ENCODE assay signal across 8 cellular contexts in the genomic region with DNA sequence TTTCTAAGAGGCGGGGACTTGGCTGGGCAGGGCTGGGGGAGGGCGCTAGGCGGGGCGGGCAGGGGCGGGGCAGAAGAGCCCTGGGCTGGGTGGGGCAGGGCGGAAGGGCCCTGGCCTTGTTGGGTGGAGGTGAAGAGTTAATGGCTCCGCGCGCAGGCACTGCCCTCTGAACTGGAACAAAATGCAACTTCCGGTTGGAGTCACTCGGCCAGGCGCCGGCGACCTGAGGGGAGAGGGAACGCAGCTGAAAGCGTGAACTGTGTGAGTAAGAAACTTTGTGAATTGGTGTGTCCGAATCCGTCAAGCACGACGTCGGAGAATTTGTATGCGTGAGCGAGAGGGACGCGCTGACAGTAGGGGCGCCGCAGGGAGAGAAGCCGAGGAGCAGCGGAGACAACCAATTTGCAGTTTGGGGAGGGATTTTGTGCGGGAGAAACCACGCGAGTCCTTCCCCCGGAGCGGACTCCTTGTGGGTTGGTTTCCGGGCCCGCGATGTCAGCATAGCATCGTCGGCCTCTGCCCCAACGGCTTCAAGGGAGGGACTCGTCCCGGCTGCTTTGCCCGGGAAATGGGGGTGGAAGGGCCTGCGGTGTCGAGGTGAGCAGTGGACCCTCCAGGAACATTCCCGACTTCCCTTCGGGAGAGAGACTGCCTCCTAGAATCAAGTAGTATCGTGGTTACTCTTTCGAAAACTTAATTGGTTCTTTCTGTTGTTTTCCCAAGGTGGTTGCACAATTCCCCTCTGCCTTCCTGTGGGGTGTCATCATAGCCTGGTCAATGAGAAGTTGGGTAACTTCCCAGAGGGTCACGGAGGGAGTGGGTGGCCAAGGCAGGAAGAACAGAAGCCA. TPM values are rescaled to one million over a fixed set of nuclear protein-coding genes. Genes with fewer than 3 reads are reported as not detected.
DNase-seq lines count a peak whose midpoint lies in the region; ATAC-seq and TF ChIP-seq lines count a peak whose summit lies in the region.

A gene with protein sequence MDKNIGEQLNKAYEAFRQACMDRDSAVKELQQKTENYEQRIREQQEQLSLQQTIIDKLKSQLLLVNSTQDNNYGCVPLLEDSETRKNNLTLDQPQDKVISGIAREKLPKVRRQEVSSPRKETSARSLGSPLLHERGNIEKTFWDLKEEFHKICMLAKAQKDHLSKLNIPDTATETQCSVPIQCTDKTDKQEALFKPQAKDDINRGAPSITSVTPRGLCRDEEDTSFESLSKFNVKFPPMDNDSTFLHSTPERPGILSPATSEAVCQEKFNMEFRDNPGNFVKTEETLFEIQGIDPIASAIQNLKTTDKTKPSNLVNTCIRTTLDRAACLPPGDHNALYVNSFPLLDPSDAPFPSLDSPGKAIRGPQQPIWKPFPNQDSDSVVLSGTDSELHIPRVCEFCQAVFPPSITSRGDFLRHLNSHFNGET (plus strand): TSS at position 203 of the 848 bp plus-strand sequence. CDS start 19,235 bp downstream, outside the sequence.

- no peaks in the 10 kb centered on the region for H3K27me3 Mint-ChIP-seq in T-cell

- H3K36me3 Mint-ChIP-seq in T-cell: peaks cover 35% of the 10 kb centered on the region

- peaks cover 50 to 66% (median 56%) of the 10 kb centered on the region in 3 donors for H3K4me1 Mint-ChIP-seq in T-cell

- intact Hi-C loops in heart left ventricle (cut with DNase I) (loop anchor here in 1 of 10 donors (10.0 kb wide), 1 partner anchor 96 kb away; no protein-coding TSS in a partner anchor), posterior cingulate gyrus (cut with DNase I) (no loop called here)

- WGBS in adipose tissue, 3 donors: 0 to 1% (median 0%) methylated on average over 50 of the region's 50 CpGs
- 0 to 1% (median 1%) methylated on average over 49 to 50 of the region's 50 CpGs for whole genome bisulfite sequencing in heart left ventricle, 4 donors
- WGBS in upper lobe of left lung, 2 donors: 0 to 1% methylated on average over 31 to 50 of the region's 50 CpGs

- H3K27me3 ChIP-seq in heart left ventricle: no peaks in the 10 kb centered on the region
- H3K27me3 ChIP-seq in upper lobe of left lung: no peaks in the 10 kb centered on the region

- peak within 1 kb of the TSS; percentile 55 for H3K4me3 ChIP-seq in GM12875 (ENCODE audit: low read depth, low read length)
- peak within 1 kb of the TSS; percentile 50 to 98 (median 90) for H3K4me3 ChIP-seq in heart left ventricle
- peak within 1 kb of the TSS; percentile 69 to 95 (median 88) for H3K4me3 ChIP-seq in upper lobe of left lung

- ATAC-seq in HG02763 (IDR thresholded peaks at IDR 0.05; ENCODE audit: unreplicated experiment) (peak; percentile 88), T-cell (replicated peaks in 1 of 4) (peak; percentile 92 to 97 (median 95)), heart left ventricle (peak; percentile 98 to 99 (median 99)), upper lobe of left lung (ENCODE audit: low FRiP score in 2 of 2) (peak; percentile 98 to 99)

- DNase-seq in NCI-H1436 treated with DMSO at 0.1 percent for 48 hours (lab: John Stamatoyannopoulos, UW) (peak; percentile 70), T-cell (peak; percentile 81 to 91 (median 86)), heart left ventricle (peak; percentile 91 to 95 (median 94)), posterior cingulate gyrus (peak; percentile 70 to 97 (median 80)), upper lobe of left lung (peak; percentile 93 to 96)

- peaks cover 0 to 17% (median 13%) of the 10 kb centered on the region in 9 donors for H3K36me3 ChIP-seq in heart left ventricle
- peaks cover 0 to 18% (median 8%) of the 10 kb centered on the region in 4 donors for H3K36me3 ChIP-seq in upper lobe of left lung

- peak within 1 kb of the TSS; percentile 100 for H3K27ac ChIP-seq in adipose tissue (ENCODE audit: low read depth, low read length)
- H3K27ac ChIP-seq in heart left ventricle: peak within 1 kb of the TSS; percentile 87 to 99 (median 93)
- H3K27ac ChIP-seq in upper lobe of left lung: peak within 1 kb of the TSS; percentile 98 to 100 (median 99)

- H3K9me3 Mint-ChIP-seq in T-cell: no peaks in the 10 kb centered on the region

- H3K4me3 Mint-ChIP-seq in T-cell: peak within 1 kb of the TSS; percentile 95 to 98 (median 96)

- H3K9me3 ChIP-seq in heart left ventricle (no peaks in the 10 kb centered on the region), upper lobe of left lung (no peaks in the 10 kb centered on the region)

- TF ChIP-seq CTCF in GM12875 (IDR thresholded peaks at IDR 0.05; ENCODE audit: borderline replicate concordance, insufficient read depth, low read depth, low read length) (no peak), heart left ventricle (IDR thresholded peaks at IDR 0.05) (peak in 1 of 12 donors; percentile 18), upper lobe of left lung (IDR thresholded peaks at IDR 0.05) (peak in 3 of 6 experiments; percentile 14 to 38 (median 19))

- POLR2A ChIA-PET in T-cell (lab: Charles Lee): interaction anchor here in 1 of 2 donors (1.0 to 1.7 kb wide), 2 partner anchors 20 to 22 kb away, joined by 3 to 5 read pairs; no protein-coding TSS in a partner anchor

- TF ChIP-seq POLR2A in heart left ventricle (IDR thresholded peaks at IDR 0.05) (peak; percentile 87 to 88), upper lobe of left lung (IDR thresholded peaks at IDR 0.05) (peak; percentile 93 to 98 (median 94))

- peak within 1 kb of the TSS; percentile 97 to 98 for H3K27ac Mint-ChIP-seq in T-cell

- H3K4me1 ChIP-seq in heart left ventricle (peaks cover 2 to 52% (median 28%) of the 10 kb centered on the region in 12 donors), upper lobe of left lung (peaks cover 40 to 46% (median 42%) of the 10 kb centered on the region in 4 donors)

- TF ChIP-seq EP300 in upper lobe of left lung (IDR thresholded peaks at IDR 0.05): peak in 2 of 4 donors; percentile 17 to 83

- CTCF ChIA-PET in T-cell (lab: Charles Lee): interaction anchor here in 1 of 2 donors (0.6 kb wide), 1 partner anchor 95 kb away, joined by 3 read pairs; no protein-coding TSS in a partner anchor

RNA-seq across cellular contexts. Expression of the gene that starts here (rescaled TPM):
- total RNA-seq in T-cell (10 to 100 TPM; 57.7 to 77.0 (median 68.2) TPM), heart left ventricle (10 to 100 TPM; 21.5 to 58.5 (median 32.4) TPM), upper lobe of left lung (100 to 1,000 TPM in 2 of 6 donors, 10 to 100 TPM in 4; 41.9 to 214 (median 75.0) TPM)
- polyA plus RNA-seq in adipose tissue (10 to 100 TPM; 14.2 to 58.8 (median 51.5) TPM), heart left ventricle (10 to 100 TPM; 15.4 to 33.0 TPM)

Comparison
In these comparisons a context has a peak if more than half of its experiments do, and no peak if none do; other contexts are left out.
1. Peak in every context shown above with its lines: DNase-seq, ATAC-seq, H3K4me3 ChIP-seq and H3K27ac ChIP-seq.